In the genomic region with DNA sequence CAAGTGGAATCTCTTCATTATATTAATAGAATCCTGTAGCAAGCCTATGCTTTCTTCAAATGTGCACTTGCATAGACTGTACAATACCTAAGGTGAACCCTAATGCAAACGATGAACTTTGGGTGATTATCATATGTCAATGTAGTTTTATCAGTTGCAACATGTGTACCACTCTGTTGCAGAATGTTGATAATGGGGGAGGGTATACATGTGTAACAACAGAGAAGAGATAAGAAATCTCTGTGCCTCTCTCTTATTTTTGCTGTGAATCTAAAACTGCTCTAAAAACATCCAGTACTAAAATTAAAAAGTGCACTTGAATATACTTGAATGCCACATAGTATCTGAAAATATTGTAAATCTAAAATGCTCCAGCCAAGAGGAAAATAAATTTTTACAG, we compare ENCODE assay signal across 22 cellular contexts.
"Had no signal": no experiment of that assay in that cellular context is flagged by ENCODE, and none has a peak within 500 bp of the region (broad histone marks: within the 10 kb centered on the region; RNA-seq: fewer than 3 reads in every experiment).

No MANE protein-coding gene starts in this region.

- DNase-seq: cortex of kidney; effector memory CD8-positive, alpha-beta T cell; foreskin fibroblast; gastrocnemius medialis; head of caudate nucleus; left ventricle myocardium superior; lower lobe of right lung; naive thymus-derived CD8-positive, alpha-beta T cell; nephron progenitor cell; nucleus accumbens; ovary; posterior cingulate gyrus; psoas muscle; right cardiac atrium; sigmoid colon; stimulated activated CD4-positive, alpha-beta T cell treated with anti-CD3 and anti-CD28 coated beads, Interleukin-2, amount 100 ng/mL, for 24 hours; stimulated activated CD4-positive, alpha-beta T cell treated with anti-CD3 and anti-CD28 coated beads, Interleukin-4, amount 100 ng/mL, for 24 hours; stimulated activated naive CD8-positive, alpha-beta T cell treated with anti-CD3 and anti-CD28 coated beads, Interleukin-15, Interleukin-2, amounts not matched to agents 100 U/mL and 50 U/mL, for 24 hours; substantia nigra; testis; tibial artery; upper lobe of left lung had no signal

- H3K27me3 ChIP-seq: gastrocnemius medialis, ovary, sigmoid colon, testis, tibial artery, upper lobe of left lung had no signal

- H3K4me3 ChIP-seq: gastrocnemius medialis, lower lobe of right lung, ovary, psoas muscle, sigmoid colon, testis, tibial artery, upper lobe of left lung had no signal

- H3K36me3 ChIP-seq: gastrocnemius medialis, lower lobe of right lung, ovary, sigmoid colon, tibial artery, upper lobe of left lung had no signal

- H3K4me1 ChIP-seq: gastrocnemius medialis, lower lobe of right lung, psoas muscle, sigmoid colon, testis, tibial artery, upper lobe of left lung had no signal

- H3K9me3 ChIP-seq: gastrocnemius medialis, ovary, sigmoid colon, testis, upper lobe of left lung had no signal

- H3K27ac ChIP-seq: gastrocnemius medialis, lower lobe of right lung, ovary, psoas muscle, sigmoid colon, testis, tibial artery, upper lobe of left lung had no signal
